ENCODE assay signal across 8 cellular contexts in the genomic region with DNA sequence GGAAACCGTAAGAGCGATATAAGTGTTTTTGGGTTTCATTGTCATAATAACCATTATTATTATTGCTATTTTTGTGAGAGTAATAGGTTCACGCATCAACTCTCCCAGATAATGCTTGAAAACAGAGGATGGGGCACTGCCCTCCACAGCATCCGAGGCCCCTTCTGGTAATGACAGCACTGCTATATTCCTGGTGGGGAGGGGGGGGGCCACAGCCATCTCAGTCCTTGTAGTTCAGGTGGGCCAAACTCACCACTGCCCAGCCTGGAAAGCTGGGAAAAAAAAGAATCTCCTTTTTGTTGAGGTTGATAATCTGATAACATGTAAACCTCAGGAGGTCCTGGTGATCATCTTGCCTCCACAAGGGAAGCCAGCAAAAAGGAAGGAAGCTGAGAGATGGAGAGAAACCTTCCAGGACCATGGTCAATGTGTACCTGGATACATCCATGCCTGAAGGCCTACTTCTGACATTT. TPM values are rescaled to one million over a fixed set of nuclear protein-coding genes. Genes with fewer than 3 reads are reported as not detected.
DNase-seq lines count a peak whose midpoint lies in the region; TF ChIP-seq lines count a peak whose summit lies in the region.

No MANE protein-coding gene starts in this region.

- H3K9me3 ChIP-seq in SU-DHL-6 (ENCODE audit: insufficient read depth, low read length): no peaks in the 10 kb centered on the region

- no peaks in the 10 kb centered on the region for H3K27me3 ChIP-seq in SU-DHL-6 (ENCODE audit: low read length)
- H3K27me3 ChIP-seq in rectal smooth muscle tissue (ENCODE audit: control insufficient read depth, insufficient read depth, low read length): no peaks in the 10 kb centered on the region

- H3K4me1 ChIP-seq in rectal smooth muscle tissue (ENCODE audit: control insufficient read depth, insufficient read depth, low read length): peaks cover 7% of the 10 kb centered on the region

- peak overlapping the region; percentile 94 for H3K4me2 ChIP-seq in SU-DHL-6 (ENCODE audit: low read depth, low read length, poor library complexity, severe bottlenecking)

- H3K27ac ChIP-seq in SU-DHL-6 (ENCODE audit: low read depth, low read length) (peak overlapping the region; percentile 73; the same call in 1 of the 2 replicates), rectal smooth muscle tissue (ENCODE audit: low read depth, low read length) (peak overlapping the region; percentile 83)

- TF ChIP-seq CTCF in SU-DHL-6 (IDR thresholded peaks at IDR 0.05; ENCODE audit: insufficient read depth, low read length, poor library complexity, severe bottlenecking) (no peak), fibroblast of pulmonary artery (IDR thresholded peaks at IDR 0.05; ENCODE audit: low read length, missing control alignments) (no peak), GM10266 (IDR thresholded peaks at IDR 0.05; ENCODE audit: control insufficient read depth, insufficient read depth, low read depth, missing control alignments) (no peak)

- H3K36me3 ChIP-seq in SU-DHL-6 (ENCODE audit: low read length) (no peaks in the 10 kb centered on the region), rectal smooth muscle tissue (ENCODE audit: control insufficient read depth, insufficient read depth, low read length) (no peaks in the 10 kb centered on the region)

- DNase-seq in fibroblast of pulmonary artery (ENCODE audit: low read depth) (no peak), NCI-H2227 treated with DMSO at 0.1 percent for 48 hours (lab: John Stamatoyannopoulos, UW) (no peak), GM10266 (ENCODE audit: extremely low spot score) (no peak), dermis blood vessel endothelial cell (no peak)
- DNase-seq in stimulated activated CD4-positive, alpha-beta T cell treated with anti-CD3 and anti-CD28 coated beads, Interleukin-4, amount 100 ng/mL, for 24 hours: no peak

- no peak overlapping the region for H2AFZ ChIP-seq in SU-DHL-6 (ENCODE audit: low read depth, low read length, severe bottlenecking)

- H3K9ac ChIP-seq in SU-DHL-6 (ENCODE audit: low read length) (peak overlapping the region; percentile 92), rectal smooth muscle tissue (ENCODE audit: low read length) (no peak overlapping the region)

- peaks cover 14% of the 10 kb centered on the region for H3K79me2 ChIP-seq in SU-DHL-6 (ENCODE audit: insufficient read depth, low read length)

- H3F3A ChIP-seq in SU-DHL-6 (ENCODE audit: insufficient read depth): no peaks in the 10 kb centered on the region

- no peaks in the 10 kb centered on the region for H4K20me1 ChIP-seq in SU-DHL-6 (ENCODE audit: low read depth, low read length)

- peak overlapping the region; percentile 99; the same call in 1 of the 2 replicates for H3K4me3 ChIP-seq in GM08714 (ENCODE audit: low read length)
- peak overlapping the region; percentile 98 for H3K4me3 ChIP-seq in SU-DHL-6 (ENCODE audit: insufficient read depth, low read length, poor library complexity, severe bottlenecking)
- H3K4me3 ChIP-seq in fibroblast of pulmonary artery (replicated peaks; ENCODE audit: low read depth, low read length): peak overlapping the region; percentile 98
- peak overlapping the region; percentile 79 for H3K4me3 ChIP-seq in rectal smooth muscle tissue (ENCODE audit: low read length)

- H3K9me2 ChIP-seq in SU-DHL-6 (replicated peaks; ENCODE audit: insufficient read depth, low read length): no peaks in the 10 kb centered on the region

RNA-seq across cellular contexts. Expression of gene C16orf95, which starts 0.7 kb away (rescaled TPM):
- total RNA-seq in dermis blood vessel endothelial cell: 2.9 and 4.3 TPM in 2 replicates
